2 cellular contexts compared by ENCODE assay signal in genomic region chr19:35921012-35921411, GRCh38.
TF ChIP-seq lines count a peak whose summit lies in the region.

No MANE protein-coding gene starts in this region.

TF ChIP-seq in HEK293, 187 proteins besides CTCF, POLR2A, EP300 and RAD21 (continued from another document and continues in another):
- TF ChIP-seq ZNF560 (tag by site-specific recombination; IDR thresholded peaks at IDR 0.05; ENCODE audit: borderline replicate concordance) = 0 out of 2 replicates have a peak, but pooled peaks have one; percentile 55
- no peak for TF ChIP-seq ZNF837 (tag by site-specific recombination; IDR thresholded peaks at IDR 0.05)
- TF ChIP-seq ZNF629 (tag by site-specific recombination; IDR thresholded peaks at IDR 0.05) = peak; percentile 65
- TF ChIP-seq ZNF138 (tag by site-specific recombination; IDR thresholded peaks at IDR 0.05; ENCODE audit: borderline replicate concordance) = peak; percentile 99
- peak; percentile 90; the same call in 1 of the 2 replicates for TF ChIP-seq ZNF202 (tag by site-specific recombination; IDR thresholded peaks at IDR 0.05; ENCODE audit: borderline replicate concordance)
- TF ChIP-seq GFI1B (tag by site-specific recombination; IDR thresholded peaks at IDR 0.05) = peak; percentile 55; the same call in 1 of the 2 replicates
- TF ChIP-seq, protein P1, sequence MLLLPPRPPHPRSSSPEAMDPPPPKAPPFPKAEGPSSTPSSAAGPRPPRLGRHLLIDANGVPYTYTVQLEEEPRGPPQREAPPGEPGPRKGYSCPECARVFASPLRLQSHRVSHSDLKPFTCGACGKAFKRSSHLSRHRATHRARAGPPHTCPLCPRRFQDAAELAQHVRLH (tag by site-specific recombination; IDR thresholded peaks at IDR 0.05) = peak; percentile 56
- peak; percentile 74 for TF ChIP-seq ZFP37 (tag by site-specific recombination; IDR thresholded peaks at IDR 0.05)
- peak; percentile 55; the same call in 1 of the 2 replicates for TF ChIP-seq ZBTB1 (tag by site-specific recombination; IDR thresholded peaks at IDR 0.05)
- TF ChIP-seq ZNF426 (tag by site-specific recombination; IDR thresholded peaks at IDR 0.05) = peak; percentile 87
- TF ChIP-seq ZNF664 (tag by site-specific recombination; IDR thresholded peaks at IDR 0.05) = peak; percentile 91
- TF ChIP-seq MZF1 (tag by site-specific recombination; IDR thresholded peaks at IDR 0.05; ENCODE audit: borderline replicate concordance) = peak; percentile 33; the same call in 1 of the 2 replicates
- TF ChIP-seq ZNF114 (tag by site-specific recombination; IDR thresholded peaks at IDR 0.05) = no peak
- TF ChIP-seq ZNF555 (tag by site-specific recombination; conservative IDR thresholded peaks at IDR 0.05) = peak; percentile 88
- no peak for TF ChIP-seq ZNF76 (tag by site-specific recombination; IDR thresholded peaks at IDR 0.05; ENCODE audit: borderline replicate concordance, low read depth)
- peak; percentile 77; the same call in 1 of the 2 replicates for TF ChIP-seq ZNF791 (tag by site-specific recombination; IDR thresholded peaks at IDR 0.05)
- TF ChIP-seq AEBP2 (tag by site-specific recombination; IDR thresholded peaks at IDR 0.05; ENCODE audit: borderline replicate concordance) = 0 out of 2 replicates have a peak, but pooled peaks have one; percentile 40
- TF ChIP-seq, protein P2, sequence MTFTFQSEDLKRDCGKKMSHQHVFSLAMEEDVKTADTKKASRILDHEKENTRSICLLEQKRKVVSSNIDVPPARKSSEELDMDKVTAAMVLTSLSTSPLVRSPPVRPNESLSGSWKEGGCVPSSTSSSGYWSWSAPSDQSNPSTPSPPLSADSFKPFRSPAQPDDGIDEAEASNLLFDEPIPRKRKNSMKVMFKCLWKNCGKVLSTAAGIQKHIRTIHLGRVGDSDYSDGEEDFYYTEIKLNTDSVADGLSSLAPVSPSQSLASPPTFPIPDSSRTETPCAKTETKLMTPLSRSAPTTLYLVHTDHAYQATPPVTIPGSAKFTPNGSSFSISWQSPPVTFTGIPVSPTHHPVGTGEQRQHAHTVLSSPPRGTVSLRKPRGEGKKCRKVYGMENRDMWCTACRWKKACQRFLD (tag by site-specific recombination; IDR thresholded peaks at IDR 0.05) = peak; percentile 69; the same call in 1 of the 2 replicates
- TF ChIP-seq MYNN (tag by site-specific recombination; IDR thresholded peaks at IDR 0.05; ENCODE audit: borderline replicate concordance) = no peak
- 0 out of 2 replicates have a peak, but pooled peaks have one; percentile 66 for TF ChIP-seq ZNF530 (tag by site-specific recombination; IDR thresholded peaks at IDR 0.05; ENCODE audit: low read depth)
- no peak for TF ChIP-seq ZNF544 (tag by site-specific recombination; IDR thresholded peaks at IDR 0.05)
- TF ChIP-seq HOXA7 (CRISPR knock-in tag; IDR thresholded peaks at IDR 0.05; ENCODE audit: borderline replicate concordance) = no peak
- TF ChIP-seq ZNF433 (tag by site-specific recombination; IDR thresholded peaks at IDR 0.05; ENCODE audit: low read depth) = peak; percentile 98
- peak; percentile 35; the same call in 1 of the 2 replicates for TF ChIP-seq SP3 (tag by site-specific recombination; IDR thresholded peaks at IDR 0.05)
- TF ChIP-seq ZNF394 (tag by site-specific recombination; IDR thresholded peaks at IDR 0.05; ENCODE audit: borderline replicate concordance) = peak; percentile 95
- TF ChIP-seq ZNF513 (tag by site-specific recombination; IDR thresholded peaks at IDR 0.05) = no peak
- no peak for TF ChIP-seq ZNF510 (tag by site-specific recombination; IDR thresholded peaks at IDR 0.05; ENCODE audit: insufficient replicate concordance)
- TF ChIP-seq ZNF266 (tag by site-specific recombination; IDR thresholded peaks at IDR 0.05; ENCODE audit: low read depth) = peak; percentile 92

TF ChIP-seq in GM23338, 12 proteins besides CTCF, POLR2A, EP300 and RAD21 (continued from another document):
- TF ChIP-seq, protein P3, sequence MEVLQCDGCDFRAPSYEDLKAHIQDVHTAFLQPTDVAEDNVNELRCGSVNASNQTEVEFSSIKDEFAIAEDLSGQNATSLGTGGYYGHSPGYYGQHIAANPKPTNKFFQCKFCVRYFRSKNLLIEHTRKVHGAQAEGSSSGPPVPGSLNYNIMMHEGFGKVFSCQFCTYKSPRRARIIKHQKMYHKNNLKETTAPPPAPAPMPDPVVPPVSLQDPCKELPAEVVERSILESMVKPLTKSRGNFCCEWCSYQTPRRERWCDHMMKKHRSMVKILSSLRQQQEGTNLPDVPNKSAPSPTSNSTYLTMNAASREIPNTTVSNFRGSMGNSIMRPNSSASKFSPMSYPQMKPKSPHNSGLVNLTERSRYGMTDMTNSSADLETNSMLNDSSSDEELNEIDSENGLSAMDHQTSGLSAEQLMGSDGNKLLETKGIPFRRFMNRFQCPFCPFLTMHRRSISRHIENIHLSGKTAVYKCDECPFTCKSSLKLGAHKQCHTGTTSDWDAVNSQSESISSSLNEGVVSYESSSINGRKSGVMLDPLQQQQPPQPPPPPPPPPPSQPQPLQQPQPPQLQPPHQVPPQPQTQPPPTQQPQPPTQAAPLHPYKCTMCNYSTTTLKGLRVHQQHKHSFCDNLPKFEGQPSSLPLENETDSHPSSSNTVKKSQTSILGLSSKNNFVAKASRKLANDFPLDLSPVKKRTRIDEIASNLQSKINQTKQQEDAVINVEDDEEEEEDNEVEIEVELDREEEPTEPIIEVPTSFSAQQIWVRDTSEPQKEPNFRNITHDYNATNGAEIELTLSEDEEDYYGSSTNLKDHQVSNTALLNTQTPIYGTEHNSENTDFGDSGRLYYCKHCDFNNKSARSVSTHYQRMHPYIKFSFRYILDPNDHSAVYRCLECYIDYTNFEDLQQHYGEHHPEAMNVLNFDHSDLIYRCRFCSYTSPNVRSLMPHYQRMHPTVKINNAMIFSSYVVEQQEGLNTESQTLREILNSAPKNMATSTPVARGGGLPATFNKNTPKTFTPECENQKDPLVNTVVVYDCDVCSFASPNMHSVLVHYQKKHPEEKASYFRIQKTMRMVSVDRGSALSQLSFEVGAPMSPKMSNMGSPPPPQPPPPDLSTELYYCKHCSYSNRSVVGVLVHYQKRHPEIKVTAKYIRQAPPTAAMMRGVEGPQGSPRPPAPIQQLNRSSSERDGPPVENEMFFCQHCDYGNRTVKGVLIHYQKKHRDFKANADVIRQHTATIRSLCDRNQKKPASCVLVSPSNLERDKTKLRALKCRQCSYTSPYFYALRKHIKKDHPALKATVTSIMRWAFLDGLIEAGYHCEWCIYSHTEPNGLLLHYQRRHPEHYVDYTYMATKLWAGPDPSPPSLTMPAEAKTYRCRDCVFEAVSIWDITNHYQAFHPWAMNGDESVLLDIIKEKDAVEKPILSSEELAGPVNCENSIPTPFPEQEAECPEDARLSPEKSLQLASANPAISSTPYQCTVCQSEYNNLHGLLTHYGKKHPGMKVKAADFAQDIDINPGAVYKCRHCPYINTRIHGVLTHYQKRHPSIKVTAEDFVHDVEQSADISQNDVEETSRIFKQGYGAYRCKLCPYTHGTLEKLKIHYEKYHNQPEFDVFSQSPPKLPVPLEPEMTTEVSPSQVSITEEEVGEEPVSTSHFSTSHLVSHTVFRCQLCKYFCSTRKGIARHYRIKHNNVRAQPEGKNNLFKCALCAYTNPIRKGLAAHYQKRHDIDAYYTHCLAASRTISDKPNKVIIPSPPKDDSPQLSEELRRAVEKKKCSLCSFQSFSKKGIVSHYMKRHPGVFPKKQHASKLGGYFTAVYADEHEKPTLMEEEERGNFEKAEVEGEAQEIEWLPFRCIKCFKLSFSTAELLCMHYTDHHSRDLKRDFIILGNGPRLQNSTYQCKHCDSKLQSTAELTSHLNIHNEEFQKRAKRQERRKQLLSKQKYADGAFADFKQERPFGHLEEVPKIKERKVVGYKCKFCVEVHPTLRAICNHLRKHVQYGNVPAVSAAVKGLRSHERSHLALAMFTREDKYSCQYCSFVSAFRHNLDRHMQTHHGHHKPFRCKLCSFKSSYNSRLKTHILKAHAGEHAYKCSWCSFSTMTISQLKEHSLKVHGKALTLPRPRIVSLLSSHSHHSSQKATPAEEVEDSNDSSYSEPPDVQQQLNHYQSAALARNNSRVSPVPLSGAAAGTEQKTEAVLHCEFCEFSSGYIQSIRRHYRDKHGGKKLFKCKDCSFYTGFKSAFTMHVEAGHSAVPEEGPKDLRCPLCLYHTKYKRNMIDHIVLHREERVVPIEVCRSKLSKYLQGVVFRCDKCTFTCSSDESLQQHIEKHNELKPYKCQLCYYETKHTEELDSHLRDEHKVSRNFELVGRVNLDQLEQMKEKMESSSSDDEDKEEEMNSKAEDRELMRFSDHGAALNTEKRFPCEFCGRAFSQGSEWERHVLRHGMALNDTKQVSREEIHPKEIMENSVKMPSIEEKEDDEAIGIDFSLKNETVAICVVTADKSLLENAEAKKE (CRISPR knock-in tag; IDR thresholded peaks at IDR 0.05) = no peak
- TF ChIP-seq EZH2phosphoT487 (IDR thresholded peaks at IDR 0.05; ENCODE audit: unreplicated experiment) (no peak), NANOG (IDR thresholded peaks at IDR 0.05; ENCODE audit: borderline replicate concordance) (no peak), CREB1 (CRISPR knock-in tag; IDR thresholded peaks at IDR 0.05; ENCODE audit: low read depth) (no peak), ZNF114 (CRISPR knock-in tag; IDR thresholded peaks at IDR 0.05) (no peak)
- TF ChIP-seq, protein P4, sequence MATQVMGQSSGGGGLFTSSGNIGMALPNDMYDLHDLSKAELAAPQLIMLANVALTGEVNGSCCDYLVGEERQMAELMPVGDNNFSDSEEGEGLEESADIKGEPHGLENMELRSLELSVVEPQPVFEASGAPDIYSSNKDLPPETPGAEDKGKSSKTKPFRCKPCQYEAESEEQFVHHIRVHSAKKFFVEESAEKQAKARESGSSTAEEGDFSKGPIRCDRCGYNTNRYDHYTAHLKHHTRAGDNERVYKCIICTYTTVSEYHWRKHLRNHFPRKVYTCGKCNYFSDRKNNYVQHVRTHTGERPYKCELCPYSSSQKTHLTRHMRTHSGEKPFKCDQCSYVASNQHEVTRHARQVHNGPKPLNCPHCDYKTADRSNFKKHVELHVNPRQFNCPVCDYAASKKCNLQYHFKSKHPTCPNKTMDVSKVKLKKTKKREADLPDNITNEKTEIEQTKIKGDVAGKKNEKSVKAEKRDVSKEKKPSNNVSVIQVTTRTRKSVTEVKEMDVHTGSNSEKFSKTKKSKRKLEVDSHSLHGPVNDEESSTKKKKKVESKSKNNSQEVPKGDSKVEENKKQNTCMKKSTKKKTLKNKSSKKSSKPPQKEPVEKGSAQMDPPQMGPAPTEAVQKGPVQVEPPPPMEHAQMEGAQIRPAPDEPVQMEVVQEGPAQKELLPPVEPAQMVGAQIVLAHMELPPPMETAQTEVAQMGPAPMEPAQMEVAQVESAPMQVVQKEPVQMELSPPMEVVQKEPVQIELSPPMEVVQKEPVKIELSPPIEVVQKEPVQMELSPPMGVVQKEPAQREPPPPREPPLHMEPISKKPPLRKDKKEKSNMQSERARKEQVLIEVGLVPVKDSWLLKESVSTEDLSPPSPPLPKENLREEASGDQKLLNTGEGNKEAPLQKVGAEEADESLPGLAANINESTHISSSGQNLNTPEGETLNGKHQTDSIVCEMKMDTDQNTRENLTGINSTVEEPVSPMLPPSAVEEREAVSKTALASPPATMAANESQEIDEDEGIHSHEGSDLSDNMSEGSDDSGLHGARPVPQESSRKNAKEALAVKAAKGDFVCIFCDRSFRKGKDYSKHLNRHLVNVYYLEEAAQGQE (IDR thresholded peaks at IDR 0.05; ENCODE audit: unreplicated experiment) = no peak
